ENCODE assay signal across 8 cellular contexts in the genomic region with DNA sequence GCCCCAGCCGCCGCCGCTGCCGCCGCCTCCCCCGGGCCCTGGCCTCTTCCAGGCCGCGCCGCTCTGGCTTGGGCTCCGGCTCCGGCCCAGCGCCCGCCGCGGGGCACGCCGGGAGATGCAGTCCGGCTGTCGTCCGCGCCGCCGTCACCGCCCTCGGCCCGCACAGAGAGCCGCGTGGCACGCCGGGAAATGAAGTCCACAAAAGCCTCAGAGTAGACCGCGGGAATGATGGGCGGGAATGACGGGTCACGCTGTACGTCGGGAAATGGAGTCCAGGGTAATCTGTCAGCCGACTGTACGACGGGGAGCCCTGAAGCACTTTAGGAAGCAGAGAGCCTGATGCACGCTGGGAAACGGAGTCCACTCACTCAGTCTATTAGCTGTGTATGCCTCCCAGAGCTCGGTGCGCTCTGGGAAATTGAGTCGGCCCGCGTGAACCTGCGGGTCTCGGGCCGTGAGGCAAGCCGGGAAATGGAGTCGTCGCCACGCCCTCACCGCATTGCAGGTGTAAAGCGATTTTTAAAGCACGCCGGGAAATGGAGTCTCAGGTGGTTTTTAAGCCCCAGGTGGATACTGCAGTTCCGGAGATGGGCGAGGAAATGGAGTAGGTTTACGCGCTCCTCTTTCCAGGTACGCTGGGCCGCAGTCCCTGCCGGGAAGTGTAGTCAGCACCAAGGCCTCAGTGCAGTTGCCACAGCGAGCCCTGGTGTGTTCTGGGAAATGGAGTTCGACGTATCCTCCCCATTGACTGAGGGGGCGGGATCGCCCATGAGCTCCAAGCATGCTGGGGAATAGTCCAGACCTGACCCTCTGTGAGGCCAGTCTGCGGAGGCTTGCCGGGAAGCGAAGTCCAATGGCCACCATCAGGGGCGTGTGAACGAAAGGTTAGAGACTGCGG. TPM values are rescaled to one million over a fixed set of nuclear protein-coding genes. Genes with fewer than 3 reads are reported as not detected.
DNase-seq lines count a peak whose midpoint lies in the region; ATAC-seq, FAIRE-seq and TF ChIP-seq lines count a peak whose summit lies in the region.

A gene (minus strand): TSS at position 91 of the 898 bp plus-strand sequence. CDS start 137 bp downstream, outside the sequence.

- peaks cover 8% of the 10 kb centered on the region for H4K20me1 ChIP-seq in Loucy (ENCODE audit: insufficient read depth, low read length, poor library complexity, severe bottlenecking)

- peaks cover 26 to 61% (median 59%) of the 10 kb centered on the region in 4 donors for H3K4me1 Mint-ChIP-seq in naive thymus-derived CD8-positive, alpha-beta T cell

- H3K4me2 ChIP-seq in Loucy (ENCODE audit: low read depth, low read length, poor library complexity, severe bottlenecking): peak within 1 kb of the TSS; percentile 90

- no peaks in the 10 kb centered on the region for H3K27me3 ChIP-seq in Loucy (ENCODE audit: insufficient read depth, low read length, poor library complexity, severe bottlenecking)

- H3K36me3 ChIP-seq in Loucy (ENCODE audit: insufficient read depth, low read length): no peaks in the 10 kb centered on the region

- peak within 1 kb of the TSS; percentile 84 for H2AFZ ChIP-seq in Loucy (ENCODE audit: low read length)

- no peaks in the 10 kb centered on the region for H3K9me3 ChIP-seq in Loucy (ENCODE audit: insufficient read depth, low read depth, low read length)

- H3K9me3 Mint-ChIP-seq in naive thymus-derived CD8-positive, alpha-beta T cell: no peaks in the 10 kb centered on the region

- peak within 1 kb of the TSS; percentile 88 to 99 (median 98) for H3K4me3 Mint-ChIP-seq in naive thymus-derived CD8-positive, alpha-beta T cell

- FAIRE-seq in H54 (lab: Jason Lieb, UNC): peak; percentile 78

- TF ChIP-seq CTCF in Loucy (conservative IDR thresholded peaks at IDR 0.05; ENCODE audit: low read length) (no peak), fibroblast of mammary gland (conservative IDR thresholded peaks at IDR 0.05; ENCODE audit: control insufficient read depth, insufficient read depth, low read depth, low read length) (no peak)

- H3K4me3 ChIP-seq in Loucy (ENCODE audit: low read length, poor library complexity, severe bottlenecking) (peak within 1 kb of the TSS; percentile 78), fibroblast of mammary gland (ENCODE audit: control insufficient read depth, low read depth, low read length) (peak within 1 kb of the TSS; percentile 90)

- TF ChIP-seq POLR2A in H54 (IDR thresholded peaks at IDR 0.05; ENCODE audit: low read depth, low read length) (peak; percentile 82), Raji (IDR thresholded peaks at IDR 0.05; ENCODE audit: insufficient read depth, low read depth, low read length) (peak; percentile 91)

- DNase-seq in EL (peak; percentile 99), H54 (ENCODE audit: insufficient read length, low spot score) (peak; percentile 97), fibroblast of mammary gland (ENCODE audit: low read depth) (peak; percentile 98)
- peak; percentile 94 for DNase-seq in activated T-helper 9 cell treated with anti-CD3 and anti-CD28 coated beads, Interleukin-2, amount 50 U/mL, for 16 hours (ENCODE audit: low read depth)
- peak; percentile 90 to 98 (median 96) for DNase-seq in naive thymus-derived CD8-positive, alpha-beta T cell
- DNase-seq in stimulated activated naive CD4-positive, alpha-beta T cell (lab: John Stamatoyannopoulos, UW): peak; percentile 97 to 99 (median 99)

- peaks cover 37% of the 10 kb centered on the region for H3K79me2 ChIP-seq in Loucy (ENCODE audit: insufficient read depth, low read length)

- peak within 1 kb of the TSS; percentile 91 to 99 (median 95) for H3K27ac Mint-ChIP-seq in naive thymus-derived CD8-positive, alpha-beta T cell

- peak within 1 kb of the TSS; percentile 93 for H3K9ac ChIP-seq in Loucy (ENCODE audit: low read depth, low read length, poor library complexity, severe bottlenecking)

- peak; percentile 76 to 80 for ATAC-seq in naive thymus-derived CD8-positive, alpha-beta T cell

- H3K9me2 ChIP-seq in Loucy (replicated peaks; ENCODE audit: low read depth, low read length): no peaks in the 10 kb centered on the region

- peaks cover 30% of the 10 kb centered on the region for H3K4me1 ChIP-seq in Loucy (ENCODE audit: insufficient read depth, low read length, poor library complexity, severe bottlenecking)

- POLR2A ChIA-PET in naive thymus-derived CD8-positive, alpha-beta T cell (lab: Charles Lee): interaction anchor here (0.5 to 10.6 kb wide), 21 partner anchors 10 to 1822 kb away, joined by 3 to 121 read pairs (median 6); a partner anchor contains a TSS

- H3K27me3 Mint-ChIP-seq in naive thymus-derived CD8-positive, alpha-beta T cell: no peaks in the 10 kb centered on the region

- H3K36me3 Mint-ChIP-seq in naive thymus-derived CD8-positive, alpha-beta T cell: peaks cover 0 to 14% (median 0%) of the 10 kb centered on the region in 3 donors

- H3F3A ChIP-seq in Loucy (ENCODE audit: low read depth): no peaks in the 10 kb centered on the region

RNA-seq across cellular contexts. Expression of the gene that starts here (rescaled TPM):
- total RNA-seq in naive thymus-derived CD8-positive, alpha-beta T cell: 10 to 100 TPM; 27.1 to 28.1 TPM
- 10 to 100 TPM in 2 of 3 donors, 1 to 10 TPM in 1; 9.9 to 19.3 (median 12.8) TPM for polyA plus RNA-seq in naive thymus-derived CD8-positive, alpha-beta T cell

Comparison
In these comparisons a context has a peak if more than half of its experiments do, and no peak if none do; other contexts are left out.
1. Peak in every context shown above with its lines: DNase-seq, ATAC-seq and H3K4me3 ChIP-seq.